In genomic region chr10:6579904-6580278, GRCh38 we compare ENCODE assay signal across 7 cellular contexts. TPM values are rescaled to one million over a fixed set of nuclear protein-coding genes. Genes with fewer than 3 reads are reported as not detected.
DNase-seq lines count a peak whose midpoint lies in the region; ATAC-seq and TF ChIP-seq lines count a peak whose summit lies in the region.

Gene PRKCQ (minus strand): TSS chr10:6580276. CDS start chr10:6515135, 65,141 bp downstream.

- TF ChIP-seq CTCF in SK-N-SH (IDR thresholded peaks at IDR 0.05) = no peak
- TF ChIP-seq CTCF in fibroblast of lung (conservative IDR thresholded peaks at IDR 0.05 in 1 of 2, IDR thresholded peaks at IDR 0.05 in 1 of 2; ENCODE audit: low read depth in 1 of 2, low read length in 2 of 2) = no peak
- TF ChIP-seq CTCF in osteocyte (IDR thresholded peaks at IDR 0.05) = no peak

- no peak for DNase-seq in SK-N-SH
- peak; percentile 42 to 44 for DNase-seq in fibroblast of lung (ENCODE audit: low read depth in 2 of 2)
- DNase-seq in osteocyte (ENCODE audit: extremely low spot score, unreplicated experiment) = no peak
- no peak for DNase-seq in DMS153 treated with DMSO at 0.1 percent for 48 hours (lab: John Stamatoyannopoulos, UW; ENCODE audit: unreplicated experiment)
- no peak for DNase-seq in NCI-H774 (lab: John Stamatoyannopoulos, UW)

- H3K4me3 ChIP-seq in SK-N-SH (ENCODE audit: low read depth in 2 of 2, low read length in 1 of 2) (peak within 1 kb of the TSS; percentile 68 to 74), fibroblast of lung (replicated peaks in 1 of 4; ENCODE audit: control extremely low read depth in 1 of 4, insufficient read depth in 1 of 4, low read depth in 3 of 4, low read length in 4 of 4) (peak within 1 kb of the TSS; percentile 59 to 75 (median 61))

- no peak for TF ChIP-seq RAD21 in SK-N-SH (IDR thresholded peaks at IDR 0.05; ENCODE audit: low read length)

- H3K4me1 ChIP-seq in SK-N-SH (ENCODE audit: control insufficient read depth in 1 of 2, insufficient read depth in 2 of 2, low read depth in 1 of 2, low read length in 1 of 2) (peaks cover 0 to 7% of the 10 kb centered on the region in 2 experiments; a peak in 1 of 4 replicates), fibroblast of lung (ENCODE audit: control insufficient read depth, extremely low read depth, insufficient read depth, low read length) (no peaks in the 10 kb centered on the region)

- H3K27ac ChIP-seq in SK-N-SH (ENCODE audit: low read depth in 2 of 2, low read length in 1 of 2) (peak within 1 kb of the TSS in 1 of 2 experiments; percentile 41; a peak in 1 of 4 replicates), fibroblast of lung (ENCODE audit: insufficient read depth, low read length) (no peak within 1 kb of the TSS)

- peak within 1 kb of the TSS; percentile 93 for H2AFZ ChIP-seq in SK-N-SH (ENCODE audit: low read depth)
- H2AFZ ChIP-seq in fibroblast of lung (ENCODE audit: low read length) = peak within 1 kb of the TSS; percentile 63

- H3K36me3 Mint-ChIP-seq in osteocyte (ENCODE audit: unreplicated experiment) = no peaks in the 10 kb centered on the region

- POLR2A ChIA-PET in SK-N-SH (lab: Yijun Ruan, JAX) = no interaction called here

- no peaks in the 10 kb centered on the region for H3K36me3 ChIP-seq in SK-N-SH (replicated peaks in 1 of 2; ENCODE audit: control insufficient read depth in 1 of 2, insufficient read depth in 2 of 2, low read length in 1 of 2)
- no peaks in the 10 kb centered on the region for H3K36me3 ChIP-seq in fibroblast of lung (ENCODE audit: control insufficient read depth, insufficient read depth, low read length)

- peaks cover 51% of the 10 kb centered on the region for H3K27me3 Mint-ChIP-seq in osteocyte (ENCODE audit: unreplicated experiment)

- no peak for TF ChIP-seq EP300 in SK-N-SH (IDR thresholded peaks at IDR 0.05; ENCODE audit: borderline replicate concordance in 1 of 2, low read depth in 1 of 2, low read length in 1 of 2)

- no peak within 1 kb of the TSS for H3K27ac Mint-ChIP-seq in osteocyte (ENCODE audit: unreplicated experiment)

- H3K4me3 Mint-ChIP-seq in osteocyte (ENCODE audit: unreplicated experiment) = peak within 1 kb of the TSS; percentile 69

- H3K9me3 ChIP-seq in SK-N-SH = no peaks in the 10 kb centered on the region
- H3K9me3 ChIP-seq in fibroblast of lung (ENCODE audit: control insufficient read depth, insufficient read depth, low read depth, low read length) = no peaks in the 10 kb centered on the region

- H3K9me2 ChIP-seq in SK-N-SH = no peaks in the 10 kb centered on the region

- WGBS in SK-N-SH (ENCODE audit: low lambda C conversion rate) = 3% methylated on average over 16 of the region's 41 CpGs

- H4K20me1 ChIP-seq in SK-N-SH (ENCODE audit: insufficient read depth) (no peaks in the 10 kb centered on the region), fibroblast of lung (ENCODE audit: control insufficient read depth, extremely low read depth, insufficient read depth, low read length) (no peaks in the 10 kb centered on the region)

- no peaks in the 10 kb centered on the region for H3K9me3 Mint-ChIP-seq in osteocyte (ENCODE audit: unreplicated experiment)

- H3K4me2 ChIP-seq in SK-N-SH (peak within 1 kb of the TSS; percentile 85), fibroblast of lung (ENCODE audit: extremely low read depth, insufficient read depth, low read length) (peak within 1 kb of the TSS; percentile 87)

- H3K27me3 ChIP-seq in SK-N-SH (ENCODE audit: insufficient read depth) = peaks cover 20% of the 10 kb centered on the region
- peaks cover 11% of the 10 kb centered on the region for H3K27me3 ChIP-seq in fibroblast of lung (ENCODE audit: control insufficient read depth, insufficient read depth, low read length)

- ATAC-seq in GM18511 (IDR thresholded peaks at IDR 0.05; ENCODE audit: unreplicated experiment) (peak; percentile 23), HG02642 (IDR thresholded peaks at IDR 0.05; ENCODE audit: poor library complexity, unreplicated experiment) (peak; percentile 23)

- CTCF ChIA-PET in SK-N-SH (lab: Yijun Ruan, JAX) = interaction anchor here (0.8 to 1.9 kb wide), 7 partner anchors 8 to 88 kb away, joined by 4 to 7 read pairs (median 6); no protein-coding TSS in a partner anchor

- peak within 1 kb of the TSS; percentile 57; the same call in 1 of the 2 replicates for H3K9ac ChIP-seq in SK-N-SH
- H3K9ac ChIP-seq in fibroblast of lung (ENCODE audit: insufficient read depth, low read length) = peak within 1 kb of the TSS; percentile 20

- peaks cover 10% of the 10 kb centered on the region for H3K4me1 Mint-ChIP-seq in osteocyte (ENCODE audit: unreplicated experiment)

- no peaks in the 10 kb centered on the region for H3K79me2 ChIP-seq in SK-N-SH (ENCODE audit: insufficient read depth)
- no peaks in the 10 kb centered on the region for H3K79me2 ChIP-seq in fibroblast of lung (ENCODE audit: control insufficient read depth, insufficient read depth, low read length)

- H3F3A ChIP-seq in SK-N-SH (replicated peaks; ENCODE audit: insufficient read depth) = no peaks in the 10 kb centered on the region

TF ChIP-seq in SK-N-SH, 30 proteins besides CTCF, POLR2A, EP300 and RAD21:
- no peak for TF ChIP-seq CHD2 (IDR thresholded peaks at IDR 0.05; ENCODE audit: low read length, partially characterized antibody)
- TF ChIP-seq FOXM1 (IDR thresholded peaks at IDR 0.05; ENCODE audit: low read depth) = no peak
- no peak for TF ChIP-seq ELF1 (IDR thresholded peaks at IDR 0.05)

RNA-seq across cellular contexts. Expression of gene PRKCQ, which starts in this region (rescaled TPM):
- 0.18 and 0.23 TPM in 2 replicates for polyA plus RNA-seq in SK-N-SH (2012; rRNA removed)
- 0.15 and 0.25 TPM in 2 replicates for polyA plus RNA-seq in SK-N-SH (2012; cell fraction: cytosol; rRNA removed)
- polyA plus RNA-seq in SK-N-SH (2012; cell fraction: nucleus; rRNA removed) = 0.09 and 0.20 TPM in 2 replicates
- total RNA-seq in fibroblast of lung = under 0.01 and 0.26 TPM in 2 replicates
- polyA plus RNA-seq in fibroblast of lung = 0.01 and 0.05 TPM in 2 replicates
- not detected in 2 replicates for polyA plus RNA-seq in fibroblast of lung (2012)
- polyA minus RNA-seq in fibroblast of lung (ENCODE audit: low replicate concordance) = not detected in 2 replicates
- 0.11 TPM in 1 of 2 replicates, not detected in the other for total RNA-seq in osteocyte

Comparison
In these comparisons a context has a peak if more than half of its experiments do, and no peak if none do; other contexts are left out.
1. Peak in DNase-seq, H3K4me3 ChIP-seq, H3K9ac ChIP-seq and H3K4me2 ChIP-seq in fibroblast of lung; RNA of the gene not detected or under 1 TPM.